ENCODE assay signal across 25 cellular contexts in genomic region chr20:61031101-61031830, GRCh38.
DNase-seq lines count a peak whose midpoint lies in the region; ATAC-seq, FAIRE-seq and TF ChIP-seq lines count a peak whose summit lies in the region.
"Had no signal": no experiment of that assay in that cellular context is flagged by ENCODE, and none has a peak within 500 bp of the region (broad histone marks: within the 10 kb centered on the region; RNA-seq: fewer than 3 reads in every experiment).

No MANE protein-coding gene starts in this region.

- no peak for TF ChIP-seq POLR2A in GM12891 (IDR thresholded peaks at IDR 0.05; ENCODE audit: low read depth, low read length)

- intact Hi-C loops in cardiac septum (cut with DNase I) (no loop called here), left cardiac atrium (cut with DNase I) (no loop called here)

- H3K14ac ChIP-seq in H9 (ENCODE audit: insufficient read depth, low read length) (0 out of 2 replicates have a peak overlapping the region, but pooled peaks have one; percentile 10), neuronal stem cell (ENCODE audit: low read length) (no peak overlapping the region)

- H3K36me3 ChIP-seq in neuronal stem cell (replicated peaks in 1 of 2; ENCODE audit: control insufficient read depth in 2 of 2, insufficient read depth in 2 of 2, low read length in 2 of 2), result no peaks in the 10 kb centered on the region
- H3K36me3 ChIP-seq: BLaER1 treated with 17β-estradiol and CSF1 and Interleukin-3, amounts not matched to agents 10 nM and 100 nM had no signal

- H4K91ac ChIP-seq in H9 (ENCODE audit: insufficient read length, low read depth, low read length) (no peak overlapping the region), neuronal stem cell (ENCODE audit: low read depth, low read length, poor library complexity) (no peak overlapping the region)

- no peak overlapping the region for H3K4me3 Mint-ChIP-seq in H9
- H3K4me3 Mint-ChIP-seq: B cell; CD4-positive, alpha-beta T cell; CD8-positive, alpha-beta T cell had no signal

- H3K27me3 ChIP-seq in H9 (ENCODE audit: insufficient read depth, low read length) (no peaks in the 10 kb centered on the region), neuronal stem cell (ENCODE audit: control insufficient read depth in 3 of 3, insufficient read depth in 3 of 3, low read depth in 1 of 3, low read length in 3 of 3) (no peaks in the 10 kb centered on the region)
- H3K27me3 ChIP-seq: BLaER1 treated with 17β-estradiol and CSF1 and Interleukin-3, amounts not matched to agents 10 nM and 100 nM had no signal

- H3K27ac ChIP-seq in H9 (ENCODE audit: insufficient read length, low read depth, low read length) (no peak overlapping the region), neuronal stem cell (replicated peaks; ENCODE audit: low read length) (no peak overlapping the region)
- H3K27ac ChIP-seq: 22Rv1; A549; BLaER1 treated with 17β-estradiol and CSF1 and Interleukin-3, amounts not matched to agents 10 nM and 100 nM; C4-2B had no signal

- H3K9me3 Mint-ChIP-seq in H9, result peaks cover 22 to 29% of the 10 kb centered on the region in 2 experiments; a peak in 4 of 5 replicates

- H2BK120ac ChIP-seq in H9 (ENCODE audit: low read depth, low read length, poor library complexity, severe bottlenecking), result no peak overlapping the region
- H2BK120ac ChIP-seq in neuronal stem cell (ENCODE audit: low read depth, low read length), result no peak overlapping the region

- H4K8ac ChIP-seq in H9 (replicated peaks; ENCODE audit: insufficient read length, low read depth, low read length) (no peak overlapping the region), neuronal stem cell (ENCODE audit: low read depth, low read length) (no peak overlapping the region)

- H2BK15ac ChIP-seq in H9 (ENCODE audit: low read depth, low read length), result no peak overlapping the region
- no peak overlapping the region for H2BK15ac ChIP-seq in neuronal stem cell (ENCODE audit: low read length)

- H3K23ac ChIP-seq in H9 (ENCODE audit: insufficient read length, low read depth, low read length) (no peak overlapping the region), neuronal stem cell (ENCODE audit: low read depth, low read length, poor library complexity) (no peak overlapping the region)

- peak; percentile 53 for DNase-seq in cardiac septum (ENCODE audit: low spot score)
- DNase-seq in left cardiac atrium, result no peak
- DNase-seq in H9, result no peak
- peak; percentile 19 for DNase-seq in islet precursor cell
- no peak for DNase-seq in neuronal stem cell (ENCODE audit: low spot score)
- no peak for DNase-seq in GM12891 (ENCODE audit: insufficient read length, low spot score)
- DNase-seq in stimulated activated CD4-positive, alpha-beta T cell treated with anti-CD3 and anti-CD28 coated beads, Interleukin-4, amount 100 ng/mL, for 24 hours, result no peak
- DNase-seq: AML-193; CD4-positive, alpha-beta T cell; CD8-positive, alpha-beta T cell; COR-L47; DMS 273 treated with DMSO at 0.1 percent for 48 hours; DMS153; DMS53; DMS79; DND-41; EL; GDM1 had no signal

- no peak overlapping the region for H3K56ac ChIP-seq in H9 (ENCODE audit: insufficient read length, low read depth, low read length)

- WGBS in H9 (ENCODE audit: extremely low coverage, insufficient read length, low lambda C conversion rate), result no CpG with 5 or more reads among the region's 10 CpGs
- no CpG with 5 or more reads among the region's 10 CpGs for WGBS in neuronal stem cell (ENCODE audit: extremely low coverage in 2 of 2, insufficient read length in 2 of 2, insufficient replicate concordance in 1 of 2), 2 donors

- H2BK5ac ChIP-seq in H9 (ENCODE audit: insufficient read length, low read length) (no peak overlapping the region), neuronal stem cell (ENCODE audit: low read length) (no peak overlapping the region)

- H3K9me3 ChIP-seq in H9 (ENCODE audit: control insufficient read depth, low read depth, low read length), result no peaks in the 10 kb centered on the region
- peaks cover 0 to 3% of the 10 kb centered on the region in 2 donors for H3K9me3 ChIP-seq in neuronal stem cell (replicated peaks in 1 of 2; ENCODE audit: control insufficient read depth in 2 of 2, insufficient read depth in 1 of 2, low read depth in 1 of 2, low read length in 2 of 2)
- H3K9me3 ChIP-seq: A549 had no signal

- H4K20me1 ChIP-seq in H9 (ENCODE audit: control insufficient read depth, insufficient read depth, insufficient read length), result no peaks in the 10 kb centered on the region
- H4K20me1 ChIP-seq: BLaER1 treated with 17β-estradiol and CSF1 and Interleukin-3, amounts not matched to agents 10 nM and 100 nM had no signal

- ATAC-seq in left cardiac atrium, result no peak
- ATAC-seq: A549; CD8-positive, alpha-beta T cell; GM12878 had no signal

- H3K4ac ChIP-seq in H9 (ENCODE audit: low read depth, low read length) (no peak overlapping the region), neuronal stem cell (ENCODE audit: low read length) (no peak overlapping the region)

- no peak overlapping the region for H2BK12ac ChIP-seq in H9 (ENCODE audit: insufficient read length, low read depth, low read length)
- no peak overlapping the region for H2BK12ac ChIP-seq in neuronal stem cell (ENCODE audit: low read length)

- H3K23me2 ChIP-seq in H9 (ENCODE audit: insufficient read length, low read depth, low read length, poor library complexity, severe bottlenecking), result no peaks in the 10 kb centered on the region

- no peak overlapping the region for H3T11ph ChIP-seq in H9 (ENCODE audit: low read length)

- no peak overlapping the region for H2AK5ac ChIP-seq in H9 (ENCODE audit: insufficient read length, low read length)
- no peak overlapping the region for H2AK5ac ChIP-seq in neuronal stem cell (ENCODE audit: low read depth, low read length)

- H3K27me3 Mint-ChIP-seq in H9 (ENCODE audit: low read depth), result peaks cover 54% of the 10 kb centered on the region
- H3K27me3 Mint-ChIP-seq: B cell; CD4-positive, alpha-beta T cell had no signal

- H3K4me1 ChIP-seq in H9 (ENCODE audit: insufficient read depth, low read length) (no peaks in the 10 kb centered on the region), neuronal stem cell (ENCODE audit: control insufficient read depth in 2 of 2, insufficient read depth in 1 of 2, low read depth in 1 of 2, low read length in 2 of 2) (no peaks in the 10 kb centered on the region)
- H3K4me1 ChIP-seq: A549; BLaER1 treated with 17β-estradiol and CSF1 and Interleukin-3, amounts not matched to agents 10 nM and 100 nM had no signal

- no peak overlapping the region; a peak in 1 of 7 replicates for H3K27ac Mint-ChIP-seq in H9
- H3K27ac Mint-ChIP-seq: B cell; CD4-positive, alpha-beta T cell; CD8-positive, alpha-beta T cell had no signal

- TF ChIP-seq CTCF in H9 (conservative IDR thresholded peaks at IDR 0.05), result no peak

- H3K4me1 Mint-ChIP-seq in H9, result no peaks in the 10 kb centered on the region
- H3K4me1 Mint-ChIP-seq: B cell had no signal

- H3K36me3 Mint-ChIP-seq in H9 (ENCODE audit: insufficient read depth in 1 of 3, low read depth in 3 of 3), result peaks cover 0 to 4% (median 0%) of the 10 kb centered on the region in 3 experiments; a peak in 1 of 7 replicates
- H3K36me3 Mint-ChIP-seq: CD8-positive, alpha-beta T cell had no signal

- no peak overlapping the region for H4K5ac ChIP-seq in H9 (ENCODE audit: insufficient read length, low read depth, low read length)

- H2AFZ ChIP-seq in H9 (ENCODE audit: low read length) (no peak overlapping the region), neuronal stem cell (ENCODE audit: low read length) (no peak overlapping the region)

- H3K79me2 ChIP-seq in H9 (ENCODE audit: insufficient read depth, low read length), result no peaks in the 10 kb centered on the region

- H3K4me3 ChIP-seq in neuronal stem cell (ENCODE audit: low read length in 2 of 2), result peak overlapping the region in 1 of 2 donors; percentile 25
- H3K4me3 ChIP-seq: A549; BLaER1 treated with 17β-estradiol and CSF1 and Interleukin-3, amounts not matched to agents 10 nM and 100 nM; GM12878 had no signal

- FAIRE-seq in GM12891 (lab: Jason Lieb, UNC), result no peak
- FAIRE-seq: A549, GM12878, GM19239 had no signal

- H3K18ac ChIP-seq in H9 (ENCODE audit: insufficient read length, low read depth, low read length) (no peak overlapping the region), neuronal stem cell (ENCODE audit: low read length) (peak overlapping the region; percentile 52)

- H2BK20ac ChIP-seq in H9 (ENCODE audit: low read depth, low read length, poor library complexity, severe bottlenecking), result no peak overlapping the region

- H3K9ac ChIP-seq in H9 (ENCODE audit: extremely low read depth, insufficient read length, low read length) (no peak overlapping the region), neuronal stem cell (ENCODE audit: low read depth, low read length, poor library complexity) (peak overlapping the region; percentile 37)
- H3K9ac ChIP-seq: BLaER1 treated with 17β-estradiol and CSF1 and Interleukin-3, amounts not matched to agents 10 nM and 100 nM had no signal

- no peak overlapping the region for H3K4me2 ChIP-seq in H9 (ENCODE audit: insufficient read depth, insufficient read length, low read length)
- no peak overlapping the region for H3K4me2 ChIP-seq in neuronal stem cell (ENCODE audit: insufficient read depth, low read length, poor library complexity, severe bottlenecking)
- H3K4me2 ChIP-seq: A549; BLaER1 treated with 17β-estradiol and CSF1 and Interleukin-3, amounts not matched to agents 10 nM and 100 nM had no signal

- no peaks in the 10 kb centered on the region for H3K79me1 ChIP-seq in H9 (ENCODE audit: insufficient read depth, low read depth, low read length, poor library complexity, severe bottlenecking)
- no peaks in the 10 kb centered on the region for H3K79me1 ChIP-seq in neuronal stem cell (ENCODE audit: low read depth, low read length)

TF ChIP-seq in GM12891, 5 proteins besides CTCF, POLR2A, EP300 and RAD21:
- TF ChIP-seq TAF1 (IDR thresholded peaks at IDR 0.05; ENCODE audit: low read depth, low read length), result no peak

Comparison
In these comparisons a context has a peak if more than half of its experiments do, and no peak if none do; other contexts are left out.
1. DNase-seq: peak in cardiac septum (single experiment) and islet precursor cell (single experiment); none in left cardiac atrium (single experiment), H9 (single experiment), neuronal stem cell (single experiment), GM12891 (single experiment) and stimulated activated CD4-positive, alpha-beta T cell treated with anti-CD3 and anti-CD28 coated beads, Interleukin-4, amount 100 ng/mL, for 24 hours (single experiment).